ENCODE assay signal across 24 cellular contexts in genomic region chr1:42806593-42806992, GRCh38. TPM values are rescaled to one million over a fixed set of nuclear protein-coding genes. Genes with fewer than 3 reads are reported as not detected.
"Had no signal": no experiment of that assay in that cellular context is flagged by ENCODE, and none has a peak within 500 bp of the region (broad histone marks: within the 10 kb centered on the region; RNA-seq: fewer than 3 reads in every experiment).

No MANE protein-coding gene starts in this region.

- H3K27ac Mint-ChIP-seq: activated CD8-positive, alpha-beta memory T cell treated with anti-CD3 and anti-CD28 coated beads, Interleukin-2, amount 10 ng/mL, durations not matched to agents 7 days and 5 days; activated naive CD4-positive, alpha-beta T cell treated with anti-CD3 and anti-CD28 coated beads for 36 hours; activated naive CD8-positive, alpha-beta T cell treated with anti-CD3 and anti-CD28 coated beads, Interleukin-2, amount 50 U/mL, for 24 hours; activated T-helper 2 cell treated with anti-CD3 and anti-CD28 coated beads, Interferon-gamma antibody, Interleukin-2, Interleukin-4, amounts not matched to agents 10 μg/mL and 5 μg/mL and 100 μg/mL, durations not matched to agents 14 hours and 24 hours and 36 hours; memory B cell; natural killer cell had no signal

- H3K4me2 ChIP-seq: smooth muscle cell had no signal

- H3K4me1 ChIP-seq: breast epithelium, gastroesophageal sphincter, parathyroid adenoma, right lobe of liver, suprapubic skin, upper lobe of left lung had no signal

- H3K9me3 ChIP-seq: breast epithelium, gastroesophageal sphincter, heart right ventricle, neutrophil, right lobe of liver, suprapubic skin, upper lobe of left lung had no signal

- H3K4me3 Mint-ChIP-seq: activated CD8-positive, alpha-beta memory T cell treated with anti-CD3 and anti-CD28 coated beads, Interleukin-2, amount 10 ng/mL, durations not matched to agents 7 days and 5 days; activated naive CD4-positive, alpha-beta T cell treated with anti-CD3 and anti-CD28 coated beads for 36 hours; activated naive CD8-positive, alpha-beta T cell treated with anti-CD3 and anti-CD28 coated beads, Interleukin-2, amount 50 U/mL, for 24 hours; immature natural killer cell; memory B cell; natural killer cell; stimulated activated naive CD8-positive, alpha-beta T cell treated with anti-CD3 and anti-CD28 coated beads, Interleukin-15, amount 100 ng/mL, for 72 hours had no signal

- H3K79me2 ChIP-seq: parathyroid adenoma had no signal

- H3K27me3 Mint-ChIP-seq: activated naive CD8-positive, alpha-beta T cell treated with anti-CD3 and anti-CD28 coated beads, Interleukin-2, amount 50 U/mL, for 24 hours; memory B cell; stimulated activated naive CD8-positive, alpha-beta T cell treated with anti-CD3 and anti-CD28 coated beads, Interleukin-15, amount 100 ng/mL, for 72 hours had no signal

- H3K9me3 Mint-ChIP-seq: activated naive CD4-positive, alpha-beta T cell treated with anti-CD3 and anti-CD28 coated beads for 36 hours; activated naive CD8-positive, alpha-beta T cell treated with anti-CD3 and anti-CD28 coated beads, Interleukin-2, amount 50 U/mL, for 24 hours; activated T-helper 2 cell treated with anti-CD3 and anti-CD28 coated beads, Interferon-gamma antibody, Interleukin-2, Interleukin-4, amounts not matched to agents 10 μg/mL and 5 μg/mL and 100 μg/mL, durations not matched to agents 14 hours and 24 hours and 36 hours; immature natural killer cell; memory B cell; natural killer cell; stimulated activated naive CD8-positive, alpha-beta T cell treated with anti-CD3 and anti-CD28 coated beads, Interleukin-15, amount 100 ng/mL, for 72 hours had no signal

- H3K27ac ChIP-seq: breast epithelium, coronary artery, heart right ventricle, neutrophil, parathyroid adenoma, right lobe of liver, suprapubic skin, upper lobe of left lung had no signal

- ATAC-seq: activated CD8-positive, alpha-beta memory T cell treated with anti-CD3 and anti-CD28 coated beads, Interleukin-2, amount 10 ng/mL, durations not matched to agents 7 days and 5 days; activated naive CD8-positive, alpha-beta T cell treated with anti-CD3 and anti-CD28 coated beads, Interleukin-2, amount 50 U/mL, for 24 hours; natural killer cell; right lobe of liver; stimulated activated naive CD8-positive, alpha-beta T cell treated with anti-CD3 and anti-CD28 coated beads, Interleukin-15, amount 100 ng/mL, for 72 hours had no signal

- H3K27me3 ChIP-seq: breast epithelium, gastroesophageal sphincter, heart right ventricle, neutrophil, right lobe of liver, suprapubic skin, upper lobe of left lung had no signal

- H3K4me1 Mint-ChIP-seq: stimulated activated naive CD8-positive, alpha-beta T cell treated with anti-CD3 and anti-CD28 coated beads, Interleukin-15, amount 100 ng/mL, for 72 hours had no signal

- H3K4me3 ChIP-seq: breast epithelium, coronary artery, gastroesophageal sphincter, heart right ventricle, right lobe of liver, smooth muscle cell, suprapubic skin, upper lobe of left lung had no signal

- DNase-seq: activated CD4-positive, alpha-beta T cell treated with anti-CD3 and anti-CD28 coated beads, Interleukin-2, amount 50 U/mL, for 48 hours; activated CD4-positive, CD25-positive, alpha-beta regulatory T cell treated with anti-CD3 and anti-CD28 coated beads, Interleukin-2, amount 50 U/mL, for 72 hours; activated CD8-positive, alpha-beta memory T cell treated with anti-CD3 and anti-CD28 coated beads, Interleukin-2, amount 10 ng/mL, durations not matched to agents 7 days and 5 days; activated naive CD4-positive, alpha-beta T cell treated with anti-CD3 and anti-CD28 coated beads for 36 hours; activated naive CD8-positive, alpha-beta T cell treated with anti-CD3 and anti-CD28 coated beads, Interleukin-2, amount 50 U/mL, for 24 hours; activated T-cell treated with anti-CD3 and anti-CD28 coated beads, Interleukin-2, amount 50 U/mL, for 1 hour; anterior cingulate cortex; heart right ventricle; immature natural killer cell; natural killer cell; right lobe of liver; stimulated activated CD4-positive, alpha-beta T cell treated with anti-CD3 and anti-CD28 coated beads, Interleukin-4, amount 100 ng/mL, for 1 hour; stimulated activated naive CD8-positive, alpha-beta T cell treated with anti-CD3 and anti-CD28 coated beads, Interleukin-15, amount 100 ng/mL, for 72 hours; upper lobe of left lung had no signal

- H3K9ac ChIP-seq: parathyroid adenoma had no signal

- H2AFZ ChIP-seq: parathyroid adenoma had no signal

- H3K36me3 ChIP-seq: breast epithelium, right lobe of liver had no signal

- H3K36me3 Mint-ChIP-seq: natural killer cell had no signal

RNA-seq across cellular contexts. Expression of gene TMEM269, which starts 21.8 kb away (rescaled TPM):
- polyA plus RNA-seq: liver had no signal
